ENCODE assay signal across 9 cellular contexts in genomic region chr2:152468832-152469692, GRCh38.
DNase-seq lines count a peak whose midpoint lies in the region; ATAC-seq, FAIRE-seq and TF ChIP-seq lines count a peak whose summit lies in the region.
"Had no signal": no experiment of that assay in that cellular context is flagged by ENCODE, and none has a peak within 500 bp of the region (broad histone marks: within the 10 kb centered on the region; RNA-seq: fewer than 3 reads in every experiment).

No MANE protein-coding gene starts in this region.

- DNase-seq in GM12865 (ENCODE audit: low read depth) (peak; percentile 61), NCI-H1105 treated with DMSO at 0.1 percent for 48 hours (lab: John Stamatoyannopoulos, UW) (peak; percentile 83), cerebellar cortex (ENCODE audit: low spot score) (peak; percentile 58), myocyte (ENCODE audit: low read depth) (peak; percentile 18), D721Med (ENCODE audit: insufficient read length, low spot score) (no peak), GM13977 (ENCODE audit: low spot score) (no peak), NCI-H2196 treated with DMSO at 0.1 percent for 48 hours (lab: John Stamatoyannopoulos, UW; ENCODE audit: unreplicated experiment) (no peak)
- DNase-seq in stimulated activated effector memory CD8-positive, alpha-beta T cell treated with anti-CD3 and anti-CD28 coated beads, Interleukin-12 subunit alpha, Interleukin-12 subunit beta, amount 100 ng/mL, for 72 hours (ENCODE audit: low spot score in 2 of 2): no peak

- peaks cover 6% of the 10 kb centered on the region for H3K4me1 Mint-ChIP-seq in stimulated activated effector memory CD8-positive, alpha-beta T cell treated with anti-CD3 and anti-CD28 coated beads, Interleukin-12 subunit alpha, Interleukin-12 subunit beta, amount 100 ng/mL, for 72 hours

- in situ Hi-C loops in GM13977 (cut with MboI; ENCODE audit: low pct_unique_long_range_greater_than_20kb, low sequenced_read_pairs, unreplicated experiment): loop anchor here (25.0 kb wide), 1 partner anchor 432 kb away; no protein-coding TSS in a partner anchor

- TF ChIP-seq CTCF in GM12865 (IDR thresholded peaks at IDR 0.05; ENCODE audit: insufficient read depth, low read depth, low read length, missing control alignments): no peak
- TF ChIP-seq CTCF in D721Med (IDR thresholded peaks at IDR 0.05; ENCODE audit: insufficient read depth, missing control alignments): no peak
- TF ChIP-seq CTCF in GM13977 (IDR thresholded peaks at IDR 0.05; ENCODE audit: extremely low read depth, insufficient read depth, missing control alignments): no peak

- no peak overlapping the region for H3K4me3 Mint-ChIP-seq in stimulated activated effector memory CD8-positive, alpha-beta T cell treated with anti-CD3 and anti-CD28 coated beads, Interleukin-12 subunit alpha, Interleukin-12 subunit beta, amount 100 ng/mL, for 72 hours

- H3K9me3 Mint-ChIP-seq in stimulated activated effector memory CD8-positive, alpha-beta T cell treated with anti-CD3 and anti-CD28 coated beads, Interleukin-12 subunit alpha, Interleukin-12 subunit beta, amount 100 ng/mL, for 72 hours: no peaks in the 10 kb centered on the region

- H3K36me3 Mint-ChIP-seq in stimulated activated effector memory CD8-positive, alpha-beta T cell treated with anti-CD3 and anti-CD28 coated beads, Interleukin-12 subunit alpha, Interleukin-12 subunit beta, amount 100 ng/mL, for 72 hours: no peaks in the 10 kb centered on the region

- no peak for FAIRE-seq in D721Med (lab: Jason Lieb, UNC)

- peak overlapping the region; percentile 10 for H3K4me3 ChIP-seq in GM12865 (ENCODE audit: low read depth, low read length)
- H3K4me3 ChIP-seq: skin epidermis had no signal

- ATAC-seq in stimulated activated effector memory CD8-positive, alpha-beta T cell treated with anti-CD3 and anti-CD28 coated beads, Interleukin-12 subunit alpha, Interleukin-12 subunit beta, amount 100 ng/mL, for 72 hours: no peak

- no peak overlapping the region for H3K27ac Mint-ChIP-seq in stimulated activated effector memory CD8-positive, alpha-beta T cell treated with anti-CD3 and anti-CD28 coated beads, Interleukin-12 subunit alpha, Interleukin-12 subunit beta, amount 100 ng/mL, for 72 hours

Comparison
In these comparisons a context has a peak if more than half of its experiments do, and no peak if none do; other contexts are left out.
1. DNase-seq: peak in GM12865 (single experiment), NCI-H1105 treated with DMSO at 0.1 percent for 48 hours (single experiment), cerebellar cortex (single experiment) and myocyte (single experiment); none in stimulated activated effector memory CD8-positive, alpha-beta T cell treated with anti-CD3 and anti-CD28 coated beads, Interleukin-12 subunit alpha, Interleukin-12 subunit beta, amount 100 ng/mL, for 72 hours (0 of 2), D721Med (single experiment), GM13977 (single experiment) and NCI-H2196 treated with DMSO at 0.1 percent for 48 hours (single experiment).